Comparison of ENCODE assay signal across 8 cellular contexts in genomic region chrX:2928583-2929434, GRCh38. TPM values are rescaled to one million over a fixed set of nuclear protein-coding genes. Genes with fewer than 3 reads are reported as not detected.
A peak's percentile ranks its signal among the peaks of the same experiment; 100 is the strongest.
DNase-seq lines count a peak whose midpoint lies in the region.

Gene ARSD, minus strand, starts transcription at chrX:2929339. Its CDS starts 64 bp downstream, at chrX:2929275.

- no peaks in the 10 kb centered on the region for H3F3A ChIP-seq in GM23248 (ENCODE audit: insufficient read depth)

- H3K79me2 ChIP-seq in GM23248 (ENCODE audit: insufficient read depth): no peaks in the 10 kb centered on the region

- H3K9ac ChIP-seq in ES-I3 (ENCODE audit: low read depth, low read length) (peak within 1 kb of the TSS; percentile 87), GM23248 (peak within 1 kb of the TSS; percentile 93)

- H4K20me1 ChIP-seq in GM23248 (ENCODE audit: insufficient read depth): no peaks in the 10 kb centered on the region

- H3K27me3 ChIP-seq in GM23248 (replicated peaks; ENCODE audit: insufficient read depth) (no peaks in the 10 kb centered on the region), MG63 (no peaks in the 10 kb centered on the region)
- H3K27me3 ChIP-seq in effector memory CD4-positive, alpha-beta T cell (replicated peaks; ENCODE audit: control insufficient read depth, insufficient read depth, low read length, poor library complexity, severe bottlenecking): no peaks in the 10 kb centered on the region

- H2AFZ ChIP-seq in GM23248: peak within 1 kb of the TSS; percentile 82

- H3K9me3 ChIP-seq in ES-I3 (ENCODE audit: control insufficient read depth, insufficient read depth, low read length) (no peaks in the 10 kb centered on the region), GM23248 (ENCODE audit: low read depth) (no peaks in the 10 kb centered on the region), MG63 (no peaks in the 10 kb centered on the region)
- no peaks in the 10 kb centered on the region for H3K9me3 ChIP-seq in effector memory CD4-positive, alpha-beta T cell (ENCODE audit: control insufficient read depth, low read length)

- 0 to 1% methylated on average over 10 to 27 of the region's 84 CpGs for WGBS in GM23248 (ENCODE audit: low coverage in 1 of 2, low lambda C conversion rate in 2 of 2, missing lambda C conversion rate in 2 of 2), 2 experiments

- DNase-seq in GM23248: peak; percentile 87
- DNase-seq in MG63: peak; percentile 84
- peak; percentile 13 to 14 for DNase-seq in activated CD8-positive, alpha-beta memory T cell treated with anti-CD3 and anti-CD28 coated beads for 1 hour (ENCODE audit: extremely low read depth in 1 of 2, low read depth in 1 of 2)
- peak; percentile 1 to 11 (median 4) for DNase-seq in effector memory CD4-positive, alpha-beta T cell
- DNase-seq in lung microvascular endothelial cell (ENCODE audit: low read depth in 2 of 2): peak; percentile 67 to 92
- DNase-seq in stimulated activated CD8-positive, alpha-beta memory T cell treated with anti-CD3 and anti-CD28 coated beads, Interleukin-15, amount 100 ng/mL, for 48 hours (ENCODE audit: low read depth in 2 of 2): peak; percentile 31 to 40
- no peak for DNase-seq in GF-D8 (lab: John Stamatoyannopoulos, UW)

- H3K27ac ChIP-seq in GM23248: peak within 1 kb of the TSS; percentile 78
- no peak within 1 kb of the TSS for H3K27ac ChIP-seq in effector memory CD4-positive, alpha-beta T cell (ENCODE audit: insufficient read depth, low read length, poor library complexity, severe bottlenecking)

- peak within 1 kb of the TSS; percentile 79 for H3K4me3 ChIP-seq in GM23248
- peak within 1 kb of the TSS; percentile 69 for H3K4me3 ChIP-seq in MG63
- peak within 1 kb of the TSS; percentile 49 for H3K4me3 ChIP-seq in effector memory CD4-positive, alpha-beta T cell (ENCODE audit: insufficient read depth, low read depth, low read length, poor library complexity, severe bottlenecking)

- H3K4me1 ChIP-seq in ES-I3 (ENCODE audit: insufficient read depth, low read length): peaks cover 15% of the 10 kb centered on the region; the same call in 1 of the 2 replicates
- no peaks in the 10 kb centered on the region for H3K4me1 ChIP-seq in GM23248 (ENCODE audit: insufficient read depth)
- no peaks in the 10 kb centered on the region for H3K4me1 ChIP-seq in effector memory CD4-positive, alpha-beta T cell (ENCODE audit: control insufficient read depth, insufficient read depth, low read length, poor library complexity, severe bottlenecking)

- no peaks in the 10 kb centered on the region for H3K9me2 ChIP-seq in GM23248 (ENCODE audit: insufficient read depth)

- no peaks in the 10 kb centered on the region for H3K36me3 ChIP-seq in ES-I3 (ENCODE audit: insufficient read depth, low read length)
- H3K36me3 ChIP-seq in GM23248 (ENCODE audit: low read depth): no peaks in the 10 kb centered on the region
- H3K36me3 ChIP-seq in MG63: no peaks in the 10 kb centered on the region
- H3K36me3 ChIP-seq in effector memory CD4-positive, alpha-beta T cell (ENCODE audit: control insufficient read depth, insufficient read depth, low read length): no peaks in the 10 kb centered on the region

- H3K4me2 ChIP-seq in GM23248 (ENCODE audit: unreplicated experiment): peak within 1 kb of the TSS; percentile 61

- in situ Hi-C loops in GM23248 (cut with MboI): no loop called here

RNA-seq across cellular contexts. Expression of gene ARSD, which starts in this region (rescaled TPM):
- 11.7 and 12.3 TPM in 2 replicates for total RNA-seq in GM23248 (2014; rRNA removed; shearing (Covaris generic))
- 9.2 and 10.7 TPM in 2 replicates for polyA plus RNA-seq in GM23248 (2016; fragmentation: Nextera tagmentation; extraction: Ambion mirVana)
- total RNA-seq in MG63 (2014; rRNA removed; shearing (Covaris generic); ENCODE audit: low replicate concordance): 5.9 and 6.6 TPM in 2 replicates
- total RNA-seq in lung microvascular endothelial cell: 17.4 and 21.6 TPM in 2 replicates
